ENCODE assay signal across 2 cellular contexts in genomic region chr2:219483451-219484342, GRCh38.
TF ChIP-seq lines count a peak whose summit lies in the region.

No MANE protein-coding gene starts in this region.

TF ChIP-seq in H1, 55 proteins besides CTCF, POLR2A, EP300 and RAD21:
- TF ChIP-seq CREB1 (IDR thresholded peaks at IDR 0.05) (no peak), ATF2 (IDR thresholded peaks at IDR 0.05; ENCODE audit: low read length) (0 out of 2 replicates have a peak, but pooled peaks have one; percentile 33)

TF ChIP-seq in neural cell, 6 proteins besides CTCF, POLR2A, EP300 and RAD21:
- TF ChIP-seq MXI1 (conservative IDR thresholded peaks at IDR 0.05; ENCODE audit: poor library complexity, severe bottlenecking) (no peak), POLR2AphosphoS5 (IDR thresholded peaks at IDR 0.05) (no peak), REST (IDR thresholded peaks at IDR 0.05; ENCODE audit: borderline replicate concordance) (no peak), TAF1 (IDR thresholded peaks at IDR 0.05; ENCODE audit: low read depth) (no peak), EZH2 (IDR thresholded peaks at IDR 0.05; ENCODE audit: borderline replicate concordance, insufficient read depth, low read length, poor library complexity, severe bottlenecking) (no peak), SMC3 (conservative IDR thresholded peaks at IDR 0.05; ENCODE audit: poor library complexity) (no peak)
